ENCODE assay signal across 8 cellular contexts in the genomic region with DNA sequence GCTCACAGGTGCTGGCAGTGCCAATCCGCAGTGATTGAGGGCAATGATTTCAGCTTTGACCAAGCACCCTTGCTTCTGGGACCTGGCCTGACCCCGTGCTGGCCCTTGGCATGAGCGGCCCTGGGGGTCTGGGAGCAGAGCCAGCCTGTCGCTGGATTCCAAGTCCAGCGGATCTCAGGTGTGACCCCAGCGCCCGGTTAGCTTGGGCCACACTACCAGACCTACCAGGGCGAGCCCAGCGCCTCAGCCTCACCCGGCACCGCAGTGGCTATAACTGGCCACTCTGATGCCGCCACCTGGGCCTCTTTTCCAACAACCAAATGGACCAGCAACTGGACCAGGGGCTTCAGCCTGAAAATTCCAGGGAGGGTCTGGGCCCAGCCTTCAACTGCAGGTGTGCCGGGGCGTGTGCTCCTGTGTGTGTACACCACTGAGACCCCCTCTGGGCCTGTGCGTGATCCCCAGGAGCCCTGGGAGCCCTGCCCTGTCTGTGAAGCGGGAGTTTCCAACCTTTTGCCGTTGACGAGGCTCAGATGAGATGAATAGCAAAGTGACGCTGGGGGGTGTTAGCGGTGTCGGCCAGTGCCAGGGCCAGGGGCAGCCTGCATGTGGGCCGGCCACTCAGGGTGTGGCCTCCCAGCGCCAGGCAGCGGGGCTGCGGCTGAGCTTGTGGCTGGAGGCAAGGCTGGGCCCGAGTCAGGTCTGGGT. TPM values are rescaled to one million over a fixed set of nuclear protein-coding genes. Genes with fewer than 3 reads are reported as not detected.
DNase-seq lines count a peak whose midpoint lies in the region; ATAC-seq and TF ChIP-seq lines count a peak whose summit lies in the region.

No MANE protein-coding gene starts in this region.

- H3K4me3 ChIP-seq in adipocyte (ENCODE audit: low read length) (peak overlapping the region; percentile 72), lower leg skin (ENCODE audit: low read depth, poor library complexity, severe bottlenecking) (peak overlapping the region; percentile 26), upper lobe of left lung (peak overlapping the region; percentile 45 to 67 (median 54))

- H3K27ac ChIP-seq in upper lobe of left lung: peak overlapping the region; percentile 85 to 90 (median 88)

- DNase-seq in activated naive CD4-positive, alpha-beta T cell treated with Interleukin-2 at 50 U/mL for 16 hours: peak; percentile 23
- DNase-seq in activated naive CD4-positive, alpha-beta T cell (lab: John Stamatoyannopoulos, UW): no peak
- DNase-seq in adipocyte (ENCODE audit: low read depth) (no peak), lower leg skin (ENCODE audit: low spot score in 2 of 2) (no peak), upper lobe of left lung (peak in 1 of 2 donors; percentile 82), NCI-H2227 treated with DMSO at 0.1 percent for 48 hours (lab: John Stamatoyannopoulos, UW) (no peak)
- DNase-seq in effector CD4-positive, alpha-beta T cell: no peak

- peaks cover 21% of the 10 kb centered on the region for H3K27me3 ChIP-seq in adipocyte (replicated peaks; ENCODE audit: control insufficient read depth, insufficient read depth, low read length)
- no peaks in the 10 kb centered on the region for H3K27me3 ChIP-seq in upper lobe of left lung

- ATAC-seq in upper lobe of left lung (ENCODE audit: low FRiP score in 2 of 2) (peak; percentile 2 to 24), GM18502 (IDR thresholded peaks at IDR 0.05; ENCODE audit: poor library complexity, unreplicated experiment) (no peak)

- peak overlapping the region; percentile 72 for H3K9ac ChIP-seq in adipocyte (ENCODE audit: low read length)

- no peaks in the 10 kb centered on the region for H3K36me3 ChIP-seq in adipocyte (ENCODE audit: control insufficient read depth, insufficient read depth, low read length, severe bottlenecking)
- H3K36me3 ChIP-seq in upper lobe of left lung: peaks cover 0 to 3% (median under 1%) of the 10 kb centered on the region in 4 donors

- WGBS in lower leg skin, 2 donors: 67 to 79% methylated on average over 10 to 26 of the region's 26 CpGs
- 31 to 34% methylated on average over 11 to 24 of the region's 26 CpGs for WGBS in upper lobe of left lung, 2 donors

- no peak for TF ChIP-seq POLR2A in lower leg skin (IDR thresholded peaks at IDR 0.05)
- TF ChIP-seq POLR2A in upper lobe of left lung (IDR thresholded peaks at IDR 0.05): no peak

- intact Hi-C loops in lower leg skin (cut with DNase I; ENCODE audit: low total_unique reads): no loop called here

- H3K4me1 ChIP-seq in adipocyte (ENCODE audit: control insufficient read depth, insufficient read depth, low read length) (peaks cover 29% of the 10 kb centered on the region), upper lobe of left lung (peaks cover 41 to 73% (median 59%) of the 10 kb centered on the region in 4 donors)

- no peak for TF ChIP-seq EP300 in upper lobe of left lung (IDR thresholded peaks at IDR 0.05)

- H3K9me3 ChIP-seq in adipocyte (ENCODE audit: control insufficient read depth, low read length) (no peaks in the 10 kb centered on the region), upper lobe of left lung (no peaks in the 10 kb centered on the region)

- TF ChIP-seq CTCF in lower leg skin (IDR thresholded peaks at IDR 0.05) (no peak), upper lobe of left lung (IDR thresholded peaks at IDR 0.05) (no peak)

RNA-seq across cellular contexts. Expression of a gene that starts 0.7 kb away (rescaled TPM):
- 10 to 100 TPM; 10.1 to 15.9 (median 11.1) TPM for total RNA-seq in lower leg skin
- 100 to 1,000 TPM in 2 of 6 donors, 10 to 100 TPM in 4; 34.1 to 193 (median 81.4) TPM for total RNA-seq in upper lobe of left lung

RNA-seq across cellular contexts. Expression of a gene that starts 41.1 kb away (rescaled TPM):
- total RNA-seq in lower leg skin: 10 to 100 TPM; 10.6 to 31.7 (median 20.3) TPM
- 10 to 100 TPM in 2 of 6 donors, 1 to 10 TPM in 4; 3.6 to 36.9 (median 8.1) TPM for total RNA-seq in upper lobe of left lung
